17 cellular contexts compared by ENCODE assay signal in genomic region chr12:48125985-48126384, GRCh38. TPM values are rescaled to one million over a fixed set of nuclear protein-coding genes. Genes with fewer than 3 reads are reported as not detected.
DNase-seq lines count a peak whose midpoint lies in the region; ATAC-seq, FAIRE-seq and TF ChIP-seq lines count a peak whose summit lies in the region.
"Had no signal": no experiment of that assay in that cellular context is flagged by ENCODE, and none has a peak within 500 bp of the region (broad histone marks: within the 10 kb centered on the region; RNA-seq: fewer than 3 reads in every experiment).

No MANE protein-coding gene starts in this region.

- peaks cover 63% of the 10 kb centered on the region for H3K4me1 Mint-ChIP-seq in nephron
- H3K4me1 Mint-ChIP-seq: CD14-positive monocyte had no signal

- H3K4me3 Mint-ChIP-seq in nephron: peak overlapping the region in 1 of 3 experiments; percentile 32
- H3K4me3 Mint-ChIP-seq: CD14-positive monocyte, H9 had no signal

- WGBS in heart right ventricle, 2 donors: 50 to 59% methylated on average over 4 of the region's 4 CpGs

- TF ChIP-seq CTCF in heart right ventricle (IDR thresholded peaks at IDR 0.05) (no peak), nephron (IDR thresholded peaks at IDR 0.05; ENCODE audit: unreplicated experiment in 3 of 3) (no peak)

- H3K4me3 ChIP-seq in heart right ventricle: peak overlapping the region in 4 of 10 donors; percentile 5 to 26 (median 22)
- H3K4me3 ChIP-seq: MG63 had no signal

- peaks cover 76% of the 10 kb centered on the region for H3K36me3 Mint-ChIP-seq in nephron (ENCODE audit: low read depth)

- H3K27me3 Mint-ChIP-seq in nephron (ENCODE audit: low read depth): no peaks in the 10 kb centered on the region

- H3K27me3 ChIP-seq in heart right ventricle: no peaks in the 10 kb centered on the region
- H3K27me3 ChIP-seq: MG63 had no signal

- FAIRE-seq in RCC 7860 (lab: Jason Lieb, UNC): no peak
- FAIRE-seq: GM19239 had no signal

- peak overlapping the region; percentile 26 to 68 (median 43) for H3K27ac Mint-ChIP-seq in nephron
- H3K27ac Mint-ChIP-seq: CD14-positive monocyte, H9 had no signal

- peak; percentile 63 for DNase-seq in DMS 273 treated with DMSO at 0.1 percent for 48 hours (lab: John Stamatoyannopoulos, UW)
- DNase-seq in NCI-H446 treated with DMSO at 0.1 percent for 48 hours (lab: John Stamatoyannopoulos, UW): peak; percentile 21
- DNase-seq in heart right ventricle: peak; percentile 59
- DNase-seq in SW480 (ENCODE audit: low spot score): no peak
- no peak for DNase-seq in RCC 7860 (ENCODE audit: low spot score)
- DNase-seq: ACHN, AML-193, H9, IMR-90, Karpas-422, MG63, NCI-H1105, NCI-H1694 had no signal

- peaks cover 0 to 73% (median 17%) of the 10 kb centered on the region in 9 donors for H3K4me1 ChIP-seq in heart right ventricle

- H3K9me3 ChIP-seq in heart right ventricle: no peaks in the 10 kb centered on the region
- H3K9me3 ChIP-seq: MG63 had no signal

- intact Hi-C loops in heart right ventricle (cut with DNase I): no loop called here

- peaks cover 0 to 86% (median 18%) of the 10 kb centered on the region in 9 donors for H3K36me3 ChIP-seq in heart right ventricle

- H3K9me3 Mint-ChIP-seq in nephron: no peaks in the 10 kb centered on the region
- H3K9me3 Mint-ChIP-seq: CD14-positive monocyte, H9 had no signal

- peak overlapping the region in 9 of 10 donors; percentile 4 to 86 (median 79) for H3K27ac ChIP-seq in heart right ventricle

- ATAC-seq in heart right ventricle (peak; percentile 69 to 95 (median 90)), GM21367 (IDR thresholded peaks at IDR 0.05; ENCODE audit: unreplicated experiment) (no peak)

RNA-seq across cellular contexts. Expression of gene PFKM, which starts 6.8 kb away (rescaled TPM):
- total RNA-seq in heart right ventricle: 100 to 1,000 TPM; 508 to 948 (median 694) TPM
- polyA plus RNA-seq in heart right ventricle: 100 to 1,000 TPM; 121 to 185 TPM

RNA-seq across cellular contexts. Expression of gene SENP1, which starts 20.1 kb away (rescaled TPM):
- total RNA-seq in heart right ventricle: 10 to 100 TPM in 2 of 10 donors, 1 to 10 TPM in 8; 7.1 to 10.7 (median 8.7) TPM
- 1 to 10 TPM; 2.1 to 2.7 TPM for polyA plus RNA-seq in heart right ventricle

RNA-seq across cellular contexts. Expression of gene ASB8, which starts 31.3 kb away (rescaled TPM):
- 100 to 1,000 TPM in 1 of 10 donors, 10 to 100 TPM in 9; 73.4 to 103 (median 85.8) TPM for total RNA-seq in heart right ventricle
- 10 to 100 TPM; 24.9 to 28.5 TPM for polyA plus RNA-seq in heart right ventricle

RNA-seq across cellular contexts. Expression of gene CCDC184, which starts 57.5 kb away (rescaled TPM):
- 1 to 10 TPM in 3 of 10 donors, under 1 TPM in 7; 0.11 to 1.5 (median 0.42) TPM for total RNA-seq in heart right ventricle
- 1 to 10 TPM; 1.0 to 1.3 TPM for polyA plus RNA-seq in heart right ventricle
- polyA plus RNA-seq: CD14-positive monocyte had no signal

Comparison
In these comparisons a context has a peak if more than half of its experiments do, and no peak if none do; other contexts are left out.
1. DNase-seq: peak in DMS 273 treated with DMSO at 0.1 percent for 48 hours (single experiment), NCI-H446 treated with DMSO at 0.1 percent for 48 hours (single experiment) and heart right ventricle (2 of 2); none in SW480 (single experiment) and RCC 7860 (single experiment).